Comparison of ENCODE assay signal across 23 cellular contexts in the genomic region with DNA sequence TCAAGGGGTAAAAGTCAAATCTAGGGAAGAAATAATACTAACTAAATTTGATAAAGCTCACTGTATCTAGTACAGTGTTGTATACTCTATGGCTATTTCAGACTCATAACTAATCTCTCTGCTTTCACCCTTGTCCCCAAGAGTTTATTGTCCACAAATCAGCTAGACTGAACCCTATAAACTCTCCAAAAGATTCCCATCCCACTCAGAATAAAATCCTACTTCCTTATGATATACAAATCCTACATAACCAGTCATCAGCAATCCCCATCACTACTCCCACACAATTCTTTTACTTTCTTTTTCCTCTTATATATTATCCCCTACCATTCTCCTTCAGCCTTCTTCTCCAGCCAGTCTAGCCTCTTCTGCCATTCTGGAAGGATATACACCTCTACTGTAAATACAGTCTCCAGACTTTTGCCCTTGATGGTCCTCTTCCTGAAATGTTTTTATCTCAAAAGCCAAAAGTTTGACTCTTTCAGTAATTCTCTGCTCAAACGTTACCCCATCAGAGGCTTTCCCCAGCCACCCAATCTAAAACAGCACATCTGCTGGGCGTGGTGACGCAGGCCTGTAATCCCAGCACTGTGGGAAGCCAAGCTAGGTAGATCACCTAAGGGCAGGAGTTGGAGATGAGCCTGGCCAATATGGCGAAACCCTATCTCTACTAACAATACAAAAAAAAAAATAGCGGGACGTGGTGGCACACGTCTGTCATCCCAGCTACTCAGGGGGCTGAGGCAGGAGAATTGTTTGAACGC.
"Had no signal": no experiment of that assay in that cellular context is flagged by ENCODE, and none has a peak within 500 bp of the region (broad histone marks: within the 10 kb centered on the region; RNA-seq: fewer than 3 reads in every experiment).

No MANE protein-coding gene starts in this region.

- FAIRE-seq: endothelial cell of umbilical vein had no signal

- H3K36me3 Mint-ChIP-seq: natural killer cell had no signal

- H3K27me3 ChIP-seq: ascending aorta, esophagus muscularis mucosa, gastroesophageal sphincter, heart right ventricle, neutrophil, tibial nerve, vagina had no signal

- H3K36me3 ChIP-seq: ascending aorta, esophagus muscularis mucosa, gastroesophageal sphincter, heart right ventricle, neutrophil, tibial nerve, vagina had no signal

- H3K27ac Mint-ChIP-seq: activated CD4-positive, alpha-beta T cell treated with anti-CD3 and anti-CD28 coated beads, Interleukin-2, amount 10 ng/mL, durations not matched to agents 24 days and 14 days; natural killer cell; T-cell had no signal

- H3K9me3 ChIP-seq: ascending aorta, esophagus muscularis mucosa, gastroesophageal sphincter, heart right ventricle, neutrophil, tibial nerve, vagina had no signal

- DNase-seq: activated CD4-positive, alpha-beta T cell treated with anti-CD3 and anti-CD28 coated beads, Interleukin-2, amount 10 ng/mL, durations not matched to agents 24 days and 14 days; activated CD4-positive, CD25-positive, alpha-beta regulatory T cell; activated CD8-positive, alpha-beta memory T cell treated with anti-CD3 and anti-CD28 coated beads, Interleukin-2, amount 50 U/mL, for 4 hours; activated effector memory CD4-positive, alpha-beta T cell treated with anti-CD3 and anti-CD28 coated beads, Interleukin-2, amount 50 U/mL, for 16 hours; activated naive CD4-positive, alpha-beta T cell treated with anti-CD3 and anti-CD28 coated beads, Interleukin-2, amount 50 U/mL, for 16 hours; activated T-cell treated with anti-CD3 and anti-CD28 coated beads, Interleukin-2, amount 50 U/mL, for 4 hours; cerebellar nuclear complex; dermis blood vessel endothelial cell; effector memory CD4-positive, alpha-beta T cell; heart right ventricle; mesendoderm; natural killer cell; stimulated activated CD4-positive, alpha-beta T cell treated with anti-CD3 and anti-CD28 coated beads, Interleukin-2, amount 100 ng/mL, for 24 hours; stimulated activated naive CD8-positive, alpha-beta T cell treated with anti-CD3 and anti-CD28 coated beads, Interleukin-15, Interleukin-2, amounts not matched to agents 100 U/mL and 50 U/mL, for 24 hours; substantia nigra; T-cell had no signal

- H3K4me3 Mint-ChIP-seq: activated CD4-positive, alpha-beta T cell treated with anti-CD3 and anti-CD28 coated beads, Interleukin-2, amount 10 ng/mL, durations not matched to agents 24 days and 14 days; activated T-cell treated with anti-CD3 and anti-CD28 coated beads, Interleukin-2, amount 50 U/mL, for 4 hours; natural killer cell; T-cell had no signal

- H3K27ac ChIP-seq: ascending aorta, esophagus muscularis mucosa, gastroesophageal sphincter, heart right ventricle, neutrophil, tibial nerve, vagina had no signal

- H3K27me3 Mint-ChIP-seq: activated CD4-positive, alpha-beta T cell treated with anti-CD3 and anti-CD28 coated beads, Interleukin-2, amount 10 ng/mL, durations not matched to agents 24 days and 14 days; T-cell had no signal

- H3K4me3 ChIP-seq: ascending aorta, esophagus muscularis mucosa, gastroesophageal sphincter, heart right ventricle, tibial nerve, vagina had no signal

- ATAC-seq: activated T-cell treated with anti-CD3 and anti-CD28 coated beads, Interleukin-2, amount 50 U/mL, for 4 hours; gastroesophageal sphincter; heart right ventricle; natural killer cell; stimulated activated naive CD8-positive, alpha-beta T cell treated with anti-CD3 and anti-CD28 coated beads, Interleukin-15, Interleukin-2, amounts not matched to agents 100 U/mL and 50 U/mL, for 24 hours; T-cell had no signal

- H3K4me1 ChIP-seq: ascending aorta, gastroesophageal sphincter had no signal

- H3K9me3 Mint-ChIP-seq: activated CD4-positive, alpha-beta T cell treated with anti-CD3 and anti-CD28 coated beads, Interleukin-2, amount 10 ng/mL, durations not matched to agents 24 days and 14 days; activated T-cell treated with anti-CD3 and anti-CD28 coated beads, Interleukin-2, amount 50 U/mL, for 4 hours; natural killer cell; T-cell had no signal
